18 cellular contexts compared by ENCODE assay signal in the genomic region with DNA sequence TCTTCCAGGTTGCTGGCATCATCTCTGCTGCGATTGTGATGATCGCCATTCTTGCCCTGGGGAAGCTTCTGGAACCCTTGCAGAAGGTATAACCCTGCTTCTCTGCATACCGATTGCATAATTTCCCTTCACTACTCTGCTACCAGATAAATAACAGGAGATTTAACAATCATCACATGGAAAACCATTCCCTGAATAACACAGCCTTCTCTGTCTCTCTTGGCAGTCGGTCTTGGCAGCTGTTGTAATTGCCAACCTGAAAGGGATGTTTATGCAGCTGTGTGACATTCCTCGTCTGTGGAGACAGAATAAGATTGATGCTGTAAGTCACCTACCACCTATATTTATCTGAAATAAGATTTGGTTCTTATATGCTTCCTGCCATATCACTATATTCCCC. TPM values are rescaled to one million over a fixed set of nuclear protein-coding genes. Genes with fewer than 3 reads are reported as not detected.
DNase-seq lines count a peak whose midpoint lies in the region; ATAC-seq and TF ChIP-seq lines count a peak whose summit lies in the region.
"Had no signal": no experiment of that assay in that cellular context is flagged by ENCODE, and none has a peak within 500 bp of the region (broad histone marks: within the 10 kb centered on the region; RNA-seq: fewer than 3 reads in every experiment).

No MANE protein-coding gene starts in this region.

- no peaks in the 10 kb centered on the region for H3K9me3 Mint-ChIP-seq in CD8-positive, alpha-beta T cell
- H3K9me3 Mint-ChIP-seq: activated T-helper 1 cell treated with anti-CD3 and anti-CD28 coated beads, Interleukin-12 subunit alpha, Interleukin-12 subunit beta, Interleukin-2, Interleukin-4 antibody, amounts not matched to agents 30 ng/mL and 10 ng/mL and 1 ng/mL, durations not matched to agents 14 hours and 24 hours and 36 hours; effector memory CD8-positive, alpha-beta T cell had no signal

- H3K27ac Mint-ChIP-seq in CD8-positive, alpha-beta T cell: no peak overlapping the region
- H3K27ac Mint-ChIP-seq: activated T-helper 1 cell treated with anti-CD3 and anti-CD28 coated beads, Interleukin-12 subunit alpha, Interleukin-12 subunit beta, Interleukin-2, Interleukin-4 antibody, amounts not matched to agents 30 ng/mL and 10 ng/mL and 1 ng/mL, durations not matched to agents 14 hours and 24 hours and 36 hours; effector memory CD8-positive, alpha-beta T cell had no signal

- H3K36me3 Mint-ChIP-seq in CD8-positive, alpha-beta T cell: no peaks in the 10 kb centered on the region

- H3K4me1 Mint-ChIP-seq in CD8-positive, alpha-beta T cell (ENCODE audit: low read depth): no peaks in the 10 kb centered on the region

- H3K4me3 ChIP-seq in breast epithelium: peak overlapping the region in 1 of 3 donors; percentile 8
- H3K4me3 ChIP-seq in upper lobe of right lung: no peak overlapping the region
- no peak overlapping the region for H3K4me3 ChIP-seq in A673 (ENCODE audit: low read depth, low read length, poor library complexity, severe bottlenecking)
- no peak overlapping the region for H3K4me3 ChIP-seq in CD8-positive, alpha-beta T cell (ENCODE audit: low read depth, low read length)
- H3K4me3 ChIP-seq: lung, testis had no signal

- peak; percentile 12 for DNase-seq in AG08395 (ENCODE audit: low spot score)
- peak; percentile 22 for DNase-seq in NCI-H146 treated with DMSO at 0.1 percent for 48 hours (lab: John Stamatoyannopoulos, UW; ENCODE audit: unreplicated experiment)
- DNase-seq in breast epithelium (ENCODE audit: low spot score in 2 of 2): peak in 1 of 2 donors; percentile 69
- DNase-seq in iris pigment epithelial cell (ENCODE audit: low read depth): peak; percentile 54
- DNase-seq in activated CD4-positive, alpha-beta T cell treated with anti-CD3 and anti-CD28 coated beads for 1 hour: no peak
- no peak for DNase-seq in upper lobe of right lung
- DNase-seq in A673 (ENCODE audit: low spot score): no peak
- DNase-seq in CD8-positive, alpha-beta T cell: no peak
- DNase-seq: ACHN; activated CD4-positive, alpha-beta T cell treated with anti-CD3 and anti-CD28 coated beads, Interleukin-2, amount 50 U/mL, for 4 hours; aorta; effector memory CD8-positive, alpha-beta T cell; NCI-H510A treated with DMSO at 0.1 percent for 48 hours; T-helper 9 cell; testis had no signal

- no peaks in the 10 kb centered on the region for H3K36me3 ChIP-seq in breast epithelium
- no peaks in the 10 kb centered on the region for H3K36me3 ChIP-seq in upper lobe of right lung
- H3K36me3 ChIP-seq in A673 (ENCODE audit: insufficient read depth, low read length, poor library complexity, severe bottlenecking): no peaks in the 10 kb centered on the region
- H3K36me3 ChIP-seq in CD8-positive, alpha-beta T cell (ENCODE audit: insufficient read depth, low read length): no peaks in the 10 kb centered on the region

- CTCF ChIA-PET in A673 (lab: Charles Lee): no interaction called here
- CTCF ChIA-PET in CD8-positive, alpha-beta T cell (lab: Charles Lee): interaction anchor here (1.5 kb wide), 1 partner anchor 10 kb away, joined by 3 read pairs; no protein-coding TSS in a partner anchor

- no peak for TF ChIP-seq POLR2A in breast epithelium (IDR thresholded peaks at IDR 0.05)

- H3K27me3 ChIP-seq in breast epithelium (no peaks in the 10 kb centered on the region), upper lobe of right lung (no peaks in the 10 kb centered on the region), A673 (replicated peaks; ENCODE audit: insufficient read depth, low read depth, low read length, poor library complexity) (peaks cover 9% of the 10 kb centered on the region)
- no peaks in the 10 kb centered on the region for H3K27me3 ChIP-seq in CD8-positive, alpha-beta T cell (ENCODE audit: insufficient read depth, low read length)
- H3K27me3 ChIP-seq: testis had no signal

- peaks cover 5% of the 10 kb centered on the region for H3K27me3 Mint-ChIP-seq in CD8-positive, alpha-beta T cell (ENCODE audit: low read depth)

- TF ChIP-seq CTCF in breast epithelium (IDR thresholded peaks at IDR 0.05) (no peak), upper lobe of right lung (IDR thresholded peaks at IDR 0.05) (no peak), A673 (conservative IDR thresholded peaks at IDR 0.05; ENCODE audit: low read depth, low read length) (no peak)
- TF ChIP-seq CTCF in CD8-positive, alpha-beta T cell (IDR thresholded peaks at IDR 0.05): no peak

- intact Hi-C loops in breast epithelium (cut with DNase I; ENCODE audit: low total_unique reads) (no loop called here), upper lobe of right lung (cut with DNase I) (no loop called here), A673 (cut with micrococcal nuclease; ENCODE audit: unreplicated experiment) (no loop called here)
- intact Hi-C loops in CD8-positive, alpha-beta T cell (cut with DNase I, micrococcal nuclease): no loop called here

- no peak overlapping the region for H3K4me3 Mint-ChIP-seq in CD8-positive, alpha-beta T cell
- H3K4me3 Mint-ChIP-seq: activated T-helper 1 cell treated with anti-CD3 and anti-CD28 coated beads, Interleukin-12 subunit alpha, Interleukin-12 subunit beta, Interleukin-2, Interleukin-4 antibody, amounts not matched to agents 30 ng/mL and 10 ng/mL and 1 ng/mL, durations not matched to agents 14 hours and 24 hours and 36 hours; effector memory CD8-positive, alpha-beta T cell had no signal

- ATAC-seq in upper lobe of right lung: no peak
- ATAC-seq in CD8-positive, alpha-beta T cell: no peak
- ATAC-seq: effector memory CD8-positive, alpha-beta T cell had no signal

- POLR2A ChIA-PET in A673 (lab: Charles Lee; ENCODE audit: low non-redundant PET): no interaction called here
- POLR2A ChIA-PET in CD8-positive, alpha-beta T cell (lab: Charles Lee): no interaction called here

- no peaks in the 10 kb centered on the region for H3K4me1 ChIP-seq in breast epithelium
- no peaks in the 10 kb centered on the region for H3K4me1 ChIP-seq in upper lobe of right lung
- no peaks in the 10 kb centered on the region for H3K4me1 ChIP-seq in A673 (ENCODE audit: insufficient read depth, low read length, poor library complexity, severe bottlenecking)
- no peaks in the 10 kb centered on the region for H3K4me1 ChIP-seq in CD8-positive, alpha-beta T cell (ENCODE audit: insufficient read depth, low read length)

- H3K9me3 ChIP-seq in breast epithelium (no peaks in the 10 kb centered on the region), upper lobe of right lung (no peaks in the 10 kb centered on the region), A673 (ENCODE audit: low read depth, low read length, poor library complexity, severe bottlenecking) (no peaks in the 10 kb centered on the region)
- H3K9me3 ChIP-seq in CD8-positive, alpha-beta T cell (ENCODE audit: low read length): no peaks in the 10 kb centered on the region
- H3K9me3 ChIP-seq: testis had no signal

- BruUV-seq in A673 (replicated peaks; lab: Mats Ljungman, UMichigan): no TSS peak

- H3K27ac ChIP-seq in breast epithelium: peak overlapping the region; percentile 59 to 73
- H3K27ac ChIP-seq in upper lobe of right lung: no peak overlapping the region
- no peak overlapping the region for H3K27ac ChIP-seq in A673 (ENCODE audit: low read depth, low read length, poor library complexity, severe bottlenecking)
- no peak overlapping the region for H3K27ac ChIP-seq in CD8-positive, alpha-beta T cell (ENCODE audit: low read depth, low read length)
- H3K27ac ChIP-seq: RWPE1, testis had no signal

RNA-seq across cellular contexts. Expression of a gene that starts 33.8 kb away (rescaled TPM):
- total RNA-seq in breast epithelium (1 to 10 TPM in 1 of 3 donors, under 1 TPM in 2; 0.44 to 1.3 (median 0.48) TPM), upper lobe of right lung (1.0 TPM), A673 (2021) (0.33 TPM in 1 of 2 replicates, not detected in the other)
- total RNA-seq in CD8-positive, alpha-beta T cell: under 1 TPM in 1 of 2 experiments, not detected in 1; 0.08 TPM

RNA-seq across cellular contexts. Expression of a gene that starts 49.5 kb away (rescaled TPM):
- total RNA-seq in breast epithelium (10 to 100 TPM; 27.5 to 49.3 (median 30.4) TPM), upper lobe of right lung (22.8 TPM), A673 (2021) (30.8 and 37.9 TPM in 2 replicates)
- total RNA-seq in CD8-positive, alpha-beta T cell: 10 to 100 TPM; 68.5 to 71.6 TPM

Comparison
In these comparisons a context has a peak if more than half of its experiments do, and no peak if none do; other contexts are left out.
1. DNase-seq: peak in AG08395 (single experiment), NCI-H146 treated with DMSO at 0.1 percent for 48 hours (single experiment) and iris pigment epithelial cell (single experiment); none in activated CD4-positive, alpha-beta T cell treated with anti-CD3 and anti-CD28 coated beads for 1 hour (single experiment), upper lobe of right lung (single experiment), A673 (single experiment) and CD8-positive, alpha-beta T cell (0 of 7).
2. H3K27ac ChIP-seq: peak in breast epithelium (2 of 2); none in upper lobe of right lung (single experiment), A673 (single experiment) and CD8-positive, alpha-beta T cell (single experiment).